Comparison of ENCODE assay signal across 1 cellular context in the genomic region with DNA sequence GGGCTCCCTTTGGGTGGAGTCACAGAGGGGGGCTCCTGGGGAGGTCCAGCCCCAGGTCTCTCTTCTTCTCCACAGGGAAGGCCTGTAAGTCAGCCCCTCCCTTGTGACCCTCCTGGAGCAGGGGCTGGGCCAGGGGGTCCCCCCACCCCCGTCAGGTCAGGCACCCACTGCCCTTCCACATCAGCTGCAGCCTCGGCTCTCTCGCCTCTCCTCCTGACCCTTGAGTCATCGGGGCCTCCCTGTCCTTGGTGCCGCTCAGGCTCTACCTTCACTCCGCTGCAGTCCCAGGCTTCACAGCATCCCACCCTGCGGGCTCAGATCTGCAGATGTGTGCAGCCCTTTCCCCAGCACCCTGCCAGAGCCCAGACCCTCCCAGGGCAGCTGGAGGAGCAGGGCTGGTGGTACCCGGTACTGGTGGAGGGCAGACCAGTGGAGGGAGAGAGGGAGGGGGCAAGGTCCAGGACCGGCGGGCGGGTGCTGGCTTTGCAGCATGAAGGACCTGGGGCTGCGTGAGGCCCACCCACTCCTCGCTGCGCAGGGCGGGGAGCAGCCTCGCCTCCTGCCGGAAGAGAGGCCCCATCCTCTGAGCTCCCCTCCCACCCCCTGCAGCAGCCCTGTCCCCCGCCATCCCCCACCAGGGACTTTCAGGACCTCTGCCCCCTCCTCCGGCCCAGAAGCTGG.
TF ChIP-seq lines count a peak whose summit lies in the region.

No MANE protein-coding gene starts in this region.

TF ChIP-seq in GM23338, 12 proteins besides CTCF, POLR2A, EP300 and RAD21 (continued from another document):
- TF ChIP-seq NANOG (IDR thresholded peaks at IDR 0.05; ENCODE audit: borderline replicate concordance) (no peak), EZH2 (IDR thresholded peaks at IDR 0.05; ENCODE audit: low read depth, unreplicated experiment) (no peak), POLR2AphosphoS5 (IDR thresholded peaks at IDR 0.05; ENCODE audit: low read depth) (no peak), ZNF331 (CRISPR knock-in tag; IDR thresholded peaks at IDR 0.05; ENCODE audit: low read depth) (no peak), ZNF114 (CRISPR knock-in tag; IDR thresholded peaks at IDR 0.05) (no peak), STAT1 (IDR thresholded peaks at IDR 0.05; ENCODE audit: unreplicated experiment) (no peak), CREB1 (CRISPR knock-in tag; IDR thresholded peaks at IDR 0.05; ENCODE audit: low read depth) (no peak)
- TF ChIP-seq, protein P1, sequence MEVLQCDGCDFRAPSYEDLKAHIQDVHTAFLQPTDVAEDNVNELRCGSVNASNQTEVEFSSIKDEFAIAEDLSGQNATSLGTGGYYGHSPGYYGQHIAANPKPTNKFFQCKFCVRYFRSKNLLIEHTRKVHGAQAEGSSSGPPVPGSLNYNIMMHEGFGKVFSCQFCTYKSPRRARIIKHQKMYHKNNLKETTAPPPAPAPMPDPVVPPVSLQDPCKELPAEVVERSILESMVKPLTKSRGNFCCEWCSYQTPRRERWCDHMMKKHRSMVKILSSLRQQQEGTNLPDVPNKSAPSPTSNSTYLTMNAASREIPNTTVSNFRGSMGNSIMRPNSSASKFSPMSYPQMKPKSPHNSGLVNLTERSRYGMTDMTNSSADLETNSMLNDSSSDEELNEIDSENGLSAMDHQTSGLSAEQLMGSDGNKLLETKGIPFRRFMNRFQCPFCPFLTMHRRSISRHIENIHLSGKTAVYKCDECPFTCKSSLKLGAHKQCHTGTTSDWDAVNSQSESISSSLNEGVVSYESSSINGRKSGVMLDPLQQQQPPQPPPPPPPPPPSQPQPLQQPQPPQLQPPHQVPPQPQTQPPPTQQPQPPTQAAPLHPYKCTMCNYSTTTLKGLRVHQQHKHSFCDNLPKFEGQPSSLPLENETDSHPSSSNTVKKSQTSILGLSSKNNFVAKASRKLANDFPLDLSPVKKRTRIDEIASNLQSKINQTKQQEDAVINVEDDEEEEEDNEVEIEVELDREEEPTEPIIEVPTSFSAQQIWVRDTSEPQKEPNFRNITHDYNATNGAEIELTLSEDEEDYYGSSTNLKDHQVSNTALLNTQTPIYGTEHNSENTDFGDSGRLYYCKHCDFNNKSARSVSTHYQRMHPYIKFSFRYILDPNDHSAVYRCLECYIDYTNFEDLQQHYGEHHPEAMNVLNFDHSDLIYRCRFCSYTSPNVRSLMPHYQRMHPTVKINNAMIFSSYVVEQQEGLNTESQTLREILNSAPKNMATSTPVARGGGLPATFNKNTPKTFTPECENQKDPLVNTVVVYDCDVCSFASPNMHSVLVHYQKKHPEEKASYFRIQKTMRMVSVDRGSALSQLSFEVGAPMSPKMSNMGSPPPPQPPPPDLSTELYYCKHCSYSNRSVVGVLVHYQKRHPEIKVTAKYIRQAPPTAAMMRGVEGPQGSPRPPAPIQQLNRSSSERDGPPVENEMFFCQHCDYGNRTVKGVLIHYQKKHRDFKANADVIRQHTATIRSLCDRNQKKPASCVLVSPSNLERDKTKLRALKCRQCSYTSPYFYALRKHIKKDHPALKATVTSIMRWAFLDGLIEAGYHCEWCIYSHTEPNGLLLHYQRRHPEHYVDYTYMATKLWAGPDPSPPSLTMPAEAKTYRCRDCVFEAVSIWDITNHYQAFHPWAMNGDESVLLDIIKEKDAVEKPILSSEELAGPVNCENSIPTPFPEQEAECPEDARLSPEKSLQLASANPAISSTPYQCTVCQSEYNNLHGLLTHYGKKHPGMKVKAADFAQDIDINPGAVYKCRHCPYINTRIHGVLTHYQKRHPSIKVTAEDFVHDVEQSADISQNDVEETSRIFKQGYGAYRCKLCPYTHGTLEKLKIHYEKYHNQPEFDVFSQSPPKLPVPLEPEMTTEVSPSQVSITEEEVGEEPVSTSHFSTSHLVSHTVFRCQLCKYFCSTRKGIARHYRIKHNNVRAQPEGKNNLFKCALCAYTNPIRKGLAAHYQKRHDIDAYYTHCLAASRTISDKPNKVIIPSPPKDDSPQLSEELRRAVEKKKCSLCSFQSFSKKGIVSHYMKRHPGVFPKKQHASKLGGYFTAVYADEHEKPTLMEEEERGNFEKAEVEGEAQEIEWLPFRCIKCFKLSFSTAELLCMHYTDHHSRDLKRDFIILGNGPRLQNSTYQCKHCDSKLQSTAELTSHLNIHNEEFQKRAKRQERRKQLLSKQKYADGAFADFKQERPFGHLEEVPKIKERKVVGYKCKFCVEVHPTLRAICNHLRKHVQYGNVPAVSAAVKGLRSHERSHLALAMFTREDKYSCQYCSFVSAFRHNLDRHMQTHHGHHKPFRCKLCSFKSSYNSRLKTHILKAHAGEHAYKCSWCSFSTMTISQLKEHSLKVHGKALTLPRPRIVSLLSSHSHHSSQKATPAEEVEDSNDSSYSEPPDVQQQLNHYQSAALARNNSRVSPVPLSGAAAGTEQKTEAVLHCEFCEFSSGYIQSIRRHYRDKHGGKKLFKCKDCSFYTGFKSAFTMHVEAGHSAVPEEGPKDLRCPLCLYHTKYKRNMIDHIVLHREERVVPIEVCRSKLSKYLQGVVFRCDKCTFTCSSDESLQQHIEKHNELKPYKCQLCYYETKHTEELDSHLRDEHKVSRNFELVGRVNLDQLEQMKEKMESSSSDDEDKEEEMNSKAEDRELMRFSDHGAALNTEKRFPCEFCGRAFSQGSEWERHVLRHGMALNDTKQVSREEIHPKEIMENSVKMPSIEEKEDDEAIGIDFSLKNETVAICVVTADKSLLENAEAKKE (CRISPR knock-in tag; IDR thresholded peaks at IDR 0.05) = no peak
- TF ChIP-seq, protein P2, sequence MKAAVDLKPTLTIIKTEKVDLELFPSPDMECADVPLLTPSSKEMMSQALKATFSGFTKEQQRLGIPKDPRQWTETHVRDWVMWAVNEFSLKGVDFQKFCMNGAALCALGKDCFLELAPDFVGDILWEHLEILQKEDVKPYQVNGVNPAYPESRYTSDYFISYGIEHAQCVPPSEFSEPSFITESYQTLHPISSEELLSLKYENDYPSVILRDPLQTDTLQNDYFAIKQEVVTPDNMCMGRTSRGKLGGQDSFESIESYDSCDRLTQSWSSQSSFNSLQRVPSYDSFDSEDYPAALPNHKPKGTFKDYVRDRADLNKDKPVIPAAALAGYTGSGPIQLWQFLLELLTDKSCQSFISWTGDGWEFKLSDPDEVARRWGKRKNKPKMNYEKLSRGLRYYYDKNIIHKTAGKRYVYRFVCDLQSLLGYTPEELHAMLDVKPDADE (IDR thresholded peaks at IDR 0.05) = no peak
